2 cellular contexts compared by ENCODE assay signal in genomic region chr1:4144349-4144971, GRCh38.
TF ChIP-seq lines count a peak whose summit lies in the region.

No MANE protein-coding gene starts in this region.

TF ChIP-seq in HEK293, 187 proteins besides CTCF, POLR2A, EP300 and RAD21 (continued from another document):
- 0 out of 2 replicates have a peak, but pooled peaks have one; percentile 37 for TF ChIP-seq ZNF488 (tag by site-specific recombination; IDR thresholded peaks at IDR 0.05)
- no peak for TF ChIP-seq ZNF843 (tag by site-specific recombination; IDR thresholded peaks at IDR 0.05)
- TF ChIP-seq ZNF830 (tag by site-specific recombination; IDR thresholded peaks at IDR 0.05; ENCODE audit: low read depth), result no peak
- no peak for TF ChIP-seq ZNF529 (tag by site-specific recombination; IDR thresholded peaks at IDR 0.05; ENCODE audit: insufficient replicate concordance)
- TF ChIP-seq ZBTB21 (tag by site-specific recombination; IDR thresholded peaks at IDR 0.05), result 0 out of 2 replicates have a peak, but pooled peaks have one; percentile 24
- TF ChIP-seq ZNF23 (tag by site-specific recombination; IDR thresholded peaks at IDR 0.05; ENCODE audit: borderline replicate concordance), result no peak
- TF ChIP-seq ZNF10 (tag by site-specific recombination; IDR thresholded peaks at IDR 0.05), result no peak

TF ChIP-seq in K562, 482 proteins besides CTCF, POLR2A, EP300 and RAD21 (continued from another document):
- TF ChIP-seq HBP1 (CRISPR knock-in tag; IDR thresholded peaks at IDR 0.05) (no peak), EWSR1 (IDR thresholded peaks at IDR 0.05; ENCODE audit: borderline replicate concordance, low read depth, partially characterized antibody) (no peak), MAZ (CRISPR knock-in tag; conservative IDR thresholded peaks at IDR 0.05 in 1 of 2, IDR thresholded peaks at IDR 0.05 in 1 of 2) (no peak)
